Comparison of ENCODE assay signal across 8 cellular contexts in genomic region chr4:25367004-25367621, GRCh38.
DNase-seq lines count a peak whose midpoint lies in the region; FAIRE-seq and TF ChIP-seq lines count a peak whose summit lies in the region.

No MANE protein-coding gene starts in this region.

- TF ChIP-seq CTCF in WERI-Rb-1 (IDR thresholded peaks at IDR 0.05; ENCODE audit: low read depth, low read length) = peak; percentile 27

- no peaks in the 10 kb centered on the region for H3K9me3 Mint-ChIP-seq in activated T-cell treated with anti-CD3 and anti-CD28 coated beads, Interleukin-2, amount 50 U/mL, for 24 hours
- H3K9me3 Mint-ChIP-seq in activated naive CD4-positive, alpha-beta T cell treated with anti-CD3 and anti-CD28 coated beads, Interleukin-2, amount 10 ng/mL, durations not matched to agents 7 days and 5 days = no peaks in the 10 kb centered on the region

- no peak overlapping the region for H3K27ac Mint-ChIP-seq in activated T-cell treated with anti-CD3 and anti-CD28 coated beads, Interleukin-2, amount 50 U/mL, for 24 hours
- H3K27ac Mint-ChIP-seq in activated naive CD4-positive, alpha-beta T cell treated with anti-CD3 and anti-CD28 coated beads, Interleukin-2, amount 10 ng/mL, durations not matched to agents 7 days and 5 days = no peak overlapping the region

- no peaks in the 10 kb centered on the region for H3K36me3 ChIP-seq in WERI-Rb-1

- no peak overlapping the region for H3K4me3 ChIP-seq in WERI-Rb-1 (ENCODE audit: low read depth, low read length)

- peak; percentile 99 for FAIRE-seq in islet of Langerhans (lab: Jason Lieb, UNC)

- H3K4me1 Mint-ChIP-seq in activated T-cell treated with anti-CD3 and anti-CD28 coated beads, Interleukin-2, amount 50 U/mL, for 24 hours (ENCODE audit: low read depth) = no peaks in the 10 kb centered on the region
- H3K4me1 Mint-ChIP-seq in activated naive CD4-positive, alpha-beta T cell treated with anti-CD3 and anti-CD28 coated beads, Interleukin-2, amount 10 ng/mL, durations not matched to agents 7 days and 5 days = no peaks in the 10 kb centered on the region

- H3K27me3 ChIP-seq in WERI-Rb-1 (ENCODE audit: insufficient read depth, low read depth, severe bottlenecking) = no peaks in the 10 kb centered on the region

- H3K9me3 ChIP-seq in WERI-Rb-1 (ENCODE audit: severe bottlenecking) = no peaks in the 10 kb centered on the region

- DNase-seq in DMS53 (lab: John Stamatoyannopoulos, UW) (peak; percentile 81), KG1 (lab: John Stamatoyannopoulos, UW) (peak; percentile 4), WERI-Rb-1 (no peak), NCI-H446 treated with DMSO at 0.1 percent for 48 hours (lab: John Stamatoyannopoulos, UW) (no peak)
- no peak for DNase-seq in activated T-cell treated with anti-CD3 and anti-CD28 coated beads, Interleukin-2, amount 50 U/mL, for 24 hours
- no peak for DNase-seq in stimulated activated naive CD4-positive, alpha-beta T cell treated with Interleukin-2 at 50 U/mL for 16 hours (lab: John Stamatoyannopoulos, UW)
- no peak for DNase-seq in activated naive CD4-positive, alpha-beta T cell treated with anti-CD3 and anti-CD28 coated beads, Interleukin-2, amount 10 ng/mL, durations not matched to agents 7 days and 5 days

- H3K27me3 Mint-ChIP-seq in activated T-cell treated with anti-CD3 and anti-CD28 coated beads, Interleukin-2, amount 50 U/mL, for 24 hours = no peaks in the 10 kb centered on the region
- H3K27me3 Mint-ChIP-seq in activated naive CD4-positive, alpha-beta T cell treated with anti-CD3 and anti-CD28 coated beads, Interleukin-2, amount 10 ng/mL, durations not matched to agents 7 days and 5 days = no peaks in the 10 kb centered on the region

- H3K36me3 Mint-ChIP-seq in activated T-cell treated with anti-CD3 and anti-CD28 coated beads, Interleukin-2, amount 50 U/mL, for 24 hours (ENCODE audit: low read depth) = peaks cover 59% of the 10 kb centered on the region
- H3K36me3 Mint-ChIP-seq in activated naive CD4-positive, alpha-beta T cell treated with anti-CD3 and anti-CD28 coated beads, Interleukin-2, amount 10 ng/mL, durations not matched to agents 7 days and 5 days = peaks cover 3% of the 10 kb centered on the region

- no peak overlapping the region for H3K27ac ChIP-seq in WERI-Rb-1

- CTCF ChIA-PET in activated naive CD4-positive, alpha-beta T cell treated with anti-CD3 and anti-CD28 coated beads, Interleukin-2, amount 10 ng/mL, durations not matched to agents 7 days and 5 days (lab: Charles Lee) = interaction anchor here (0.6 to 5.4 kb wide), 21 partner anchors 10 to 390 kb away, joined by 3 to 59 read pairs (median 4); partner anchors contain the start of genes ANAPC4 and ZCCHC4

- no peak overlapping the region for H3K4me3 Mint-ChIP-seq in activated T-cell treated with anti-CD3 and anti-CD28 coated beads, Interleukin-2, amount 50 U/mL, for 24 hours
- H3K4me3 Mint-ChIP-seq in activated naive CD4-positive, alpha-beta T cell treated with anti-CD3 and anti-CD28 coated beads, Interleukin-2, amount 10 ng/mL, durations not matched to agents 7 days and 5 days = no peak overlapping the region

Comparison
In these comparisons a context has a peak if more than half of its experiments do, and no peak if none do; other contexts are left out.
1. DNase-seq: peak in DMS53 (single experiment) and KG1 (single experiment); none in WERI-Rb-1 (single experiment), NCI-H446 treated with DMSO at 0.1 percent for 48 hours (single experiment), activated T-cell treated with anti-CD3 and anti-CD28 coated beads, Interleukin-2, amount 50 U/mL, for 24 hours (single experiment), stimulated activated naive CD4-positive, alpha-beta T cell treated with Interleukin-2 at 50 U/mL for 16 hours (single experiment) and activated naive CD4-positive, alpha-beta T cell treated with anti-CD3 and anti-CD28 coated beads, Interleukin-2, amount 10 ng/mL, durations not matched to agents 7 days and 5 days (single experiment).